In genomic region chr11:2259466-2259830, GRCh38 we compare ENCODE assay signal across 21 cellular contexts. TPM values are rescaled to one million over a fixed set of nuclear protein-coding genes. Genes with fewer than 3 reads are reported as not detected.
DNase-seq lines count a peak whose midpoint lies in the region; ATAC-seq and TF ChIP-seq lines count a peak whose summit lies in the region.
"Had no signal": no experiment of that assay in that cellular context is flagged by ENCODE, and none has a peak within 500 bp of the region (broad histone marks: within the 10 kb centered on the region; RNA-seq: fewer than 3 reads in every experiment).

No MANE protein-coding gene starts in this region.

- no peak overlapping the region for H2BK15ac ChIP-seq in H9 (ENCODE audit: low read depth, low read length)

- H3K4me1 ChIP-seq in H9 (ENCODE audit: insufficient read depth, low read length), result no peaks in the 10 kb centered on the region
- H3K4me1 ChIP-seq: Caco-2, SJSA1 had no signal

- no peak overlapping the region for H3K4me2 ChIP-seq in H9 (ENCODE audit: insufficient read depth, insufficient read length, low read length)

- H2BK5ac ChIP-seq in H9 (ENCODE audit: insufficient read length, low read length), result no peak overlapping the region

- no peak overlapping the region for H3K4me3 Mint-ChIP-seq in H9
- H3K4me3 Mint-ChIP-seq: CD4-positive, CD25-positive, alpha-beta regulatory T cell had no signal

- ATAC-seq in sciatic nerve (no peak), GM18868 (IDR thresholded peaks at IDR 0.05; ENCODE audit: unreplicated experiment) (no peak), SK-N-SH treated with all-trans-retinoic acid at 6 μM for 48 hours (no peak)
- ATAC-seq: HCT116, PC-3 had no signal

- H3K27me3 Mint-ChIP-seq in H9 (ENCODE audit: low read depth), result peaks cover 52% of the 10 kb centered on the region

- no peaks in the 10 kb centered on the region for H3K79me2 ChIP-seq in H9 (ENCODE audit: insufficient read depth, low read length)

- H3K23me2 ChIP-seq in H9 (ENCODE audit: insufficient read length, low read depth, low read length, poor library complexity, severe bottlenecking), result no peaks in the 10 kb centered on the region

- H3K27ac ChIP-seq in C4-2B (peak overlapping the region; percentile 1; the same call in 1 of the 2 replicates), H9 (ENCODE audit: insufficient read length, low read depth, low read length) (no peak overlapping the region)
- H3K27ac ChIP-seq: RWPE1, SJSA1 had no signal

- DNase-seq in H9 (peak; percentile 15), iPS-NIHi7 (ENCODE audit: extremely low spot score) (peak; percentile 5), sciatic nerve (ENCODE audit: low spot score) (peak; percentile 39), HK-2 (ENCODE audit: unreplicated experiment) (no peak), kidney tubule cell (ENCODE audit: low spot score) (no peak)
- DNase-seq: ACHN; CD4-positive, CD25-positive, alpha-beta regulatory T cell; DMS53; KBM-7; NCI-H1417 treated with DMSO at 0.1 percent for 48 hours; NCI-H2029; NCI-H2171; NCI-H446 treated with DMSO at 0.1 percent for 48 hours; PC-3 had no signal

- peaks cover 0 to 4% of the 10 kb centered on the region in 2 experiments; a peak in 2 of 5 replicates for H3K9me3 Mint-ChIP-seq in H9
- H3K9me3 Mint-ChIP-seq: CD4-positive, CD25-positive, alpha-beta regulatory T cell had no signal

- WGBS in H9 (ENCODE audit: extremely low coverage, insufficient read length, low lambda C conversion rate), result no CpG with 5 or more reads among the region's 8 CpGs

- no peak overlapping the region for H2BK120ac ChIP-seq in H9 (ENCODE audit: low read depth, low read length, poor library complexity, severe bottlenecking)

- no peaks in the 10 kb centered on the region for H3K27me3 ChIP-seq in H9 (ENCODE audit: insufficient read depth, low read length)

- H3T11ph ChIP-seq in H9 (ENCODE audit: low read length), result no peak overlapping the region

- H3K9ac ChIP-seq in H9 (ENCODE audit: extremely low read depth, insufficient read length, low read length), result no peak overlapping the region

- no peak overlapping the region for H4K91ac ChIP-seq in H9 (ENCODE audit: insufficient read length, low read depth, low read length)

- no peak overlapping the region for H4K8ac ChIP-seq in H9 (replicated peaks; ENCODE audit: insufficient read length, low read depth, low read length)

- no peak for TF ChIP-seq CTCF in C4-2B (conservative IDR thresholded peaks at IDR 0.05)
- no peak for TF ChIP-seq CTCF in H9 (conservative IDR thresholded peaks at IDR 0.05)

- no peak overlapping the region for H3K14ac ChIP-seq in H9 (ENCODE audit: insufficient read depth, low read length)

- H3K36me3 Mint-ChIP-seq in H9 (ENCODE audit: insufficient read depth in 1 of 3, low read depth in 3 of 3), result no peaks in the 10 kb centered on the region; a peak in 1 of 7 replicates
- H3K36me3 Mint-ChIP-seq: CD4-positive, CD25-positive, alpha-beta regulatory T cell had no signal

- no peak overlapping the region for H3K56ac ChIP-seq in H9 (ENCODE audit: insufficient read length, low read depth, low read length)

- no peak overlapping the region for H2BK20ac ChIP-seq in H9 (ENCODE audit: low read depth, low read length, poor library complexity, severe bottlenecking)

- no peak overlapping the region for H2BK12ac ChIP-seq in H9 (ENCODE audit: insufficient read length, low read depth, low read length)

- H3K79me1 ChIP-seq in H9 (ENCODE audit: insufficient read depth, low read depth, low read length, poor library complexity, severe bottlenecking), result no peaks in the 10 kb centered on the region

- H3K27ac Mint-ChIP-seq in H9, result no peak overlapping the region
- H3K27ac Mint-ChIP-seq: CD4-positive, CD25-positive, alpha-beta regulatory T cell had no signal

- no peaks in the 10 kb centered on the region for H3K9me3 ChIP-seq in H9 (ENCODE audit: control insufficient read depth, low read depth, low read length)
- H3K9me3 ChIP-seq: SJSA1 had no signal

- H2AK5ac ChIP-seq in H9 (ENCODE audit: insufficient read length, low read length), result no peak overlapping the region

- H3K18ac ChIP-seq in H9 (ENCODE audit: insufficient read length, low read depth, low read length), result no peak overlapping the region

- H4K20me1 ChIP-seq in H9 (ENCODE audit: control insufficient read depth, insufficient read depth, insufficient read length), result peaks cover 2% of the 10 kb centered on the region

- no peaks in the 10 kb centered on the region for H3K4me1 Mint-ChIP-seq in H9

- H2AFZ ChIP-seq in H9 (ENCODE audit: low read length), result no peak overlapping the region

- no peak overlapping the region for H3K23ac ChIP-seq in H9 (ENCODE audit: insufficient read length, low read depth, low read length)

- H4K5ac ChIP-seq in H9 (ENCODE audit: insufficient read length, low read depth, low read length), result no peak overlapping the region

- intact Hi-C loops in sciatic nerve (cut with DNase I), result no loop called here

- no peak overlapping the region for H3K4ac ChIP-seq in H9 (ENCODE audit: low read depth, low read length)

TF ChIP-seq in SK-N-SH treated with all-trans-retinoic acid at 6 μM for 48 hours, 23 proteins besides CTCF, POLR2A, EP300 and RAD21:
- TF ChIP-seq SNAI2 (CRISPR knock-in tag; IDR thresholded peaks at IDR 0.05), result no peak

RNA-seq across cellular contexts. Expression of gene ASCL2, which starts 10.9 kb away (rescaled TPM):
- total RNA-seq in H9 (2021) (0.35 TPM in 2 replicates), sciatic nerve (0.80 TPM)
- total RNA-seq: SJSA1 had no signal

RNA-seq across cellular contexts. Expression of gene C11orf21, which starts 42.3 kb away (rescaled TPM):
- total RNA-seq in H9 (2021), result not detected in 2 replicates
- 3.1 TPM for total RNA-seq in sciatic nerve
- total RNA-seq: PC-3 had no signal

RNA-seq across cellular contexts. Expression of gene TSPAN32, which starts 42.4 kb away (rescaled TPM):
- total RNA-seq in H9 (2021) (not detected in 2 replicates), sciatic nerve (7.3 TPM)
- total RNA-seq: PC-3 had no signal

Comparison
In these comparisons a context has a peak if more than half of its experiments do, and no peak if none do; other contexts are left out.
1. DNase-seq: peak in H9 (single experiment), iPS-NIHi7 (single experiment) and sciatic nerve (single experiment); none in HK-2 (single experiment) and kidney tubule cell (single experiment).